ENCODE assay signal across 9 cellular contexts in genomic region chr10:32953277-32953927, GRCh38. TPM values are rescaled to one million over a fixed set of nuclear protein-coding genes. Genes with fewer than 3 reads are reported as not detected.
DNase-seq lines count a peak whose midpoint lies in the region; ATAC-seq, FAIRE-seq and TF ChIP-seq lines count a peak whose summit lies in the region.
"Had no signal": no experiment of that assay in that cellular context is flagged by ENCODE, and none has a peak within 500 bp of the region (broad histone marks: within the 10 kb centered on the region; RNA-seq: fewer than 3 reads in every experiment).

No MANE protein-coding gene starts in this region.

- peaks cover 36 to 85% of the 10 kb centered on the region in 2 donors for H3K4me1 ChIP-seq in left lung
- H3K4me1 ChIP-seq in upper lobe of right lung: peaks cover 52% of the 10 kb centered on the region

- H3K4me3 ChIP-seq in brain microvascular endothelial cell (ENCODE audit: low read depth, low read length): peak overlapping the region; percentile 84
- H3K4me3 ChIP-seq in left lung: no peak overlapping the region
- peak overlapping the region; percentile 7 for H3K4me3 ChIP-seq in upper lobe of right lung

- no peaks in the 10 kb centered on the region for H3K9me3 ChIP-seq in left lung
- H3K9me3 ChIP-seq in upper lobe of right lung: no peaks in the 10 kb centered on the region

- H3K27ac ChIP-seq in brain microvascular endothelial cell (no peak overlapping the region), left lung (peak overlapping the region; percentile 8 to 13), upper lobe of right lung (peak overlapping the region; percentile 32)

- TF ChIP-seq CTCF in brain microvascular endothelial cell (IDR thresholded peaks at IDR 0.05; ENCODE audit: low read depth, low read length, missing control alignments) (no peak), left lung (IDR thresholded peaks at IDR 0.05) (no peak), upper lobe of right lung (IDR thresholded peaks at IDR 0.05) (no peak)

- FAIRE-seq in RCC 7860 (lab: Jason Lieb, UNC): no peak

- DNase-seq in activated effector memory CD4-positive, alpha-beta T cell treated with anti-CD3 and anti-CD28 coated beads, Interleukin-2, amount 50 U/mL, for 16 hours: peak; percentile 75
- DNase-seq in activated effector memory CD4-positive, alpha-beta T cell treated with Interleukin-2 at 50 U/mL for 16 hours: no peak
- DNase-seq in brain microvascular endothelial cell (no peak), left lung (no peak), upper lobe of right lung (no peak), GM03348 (ENCODE audit: low spot score) (no peak), RCC 7860 (ENCODE audit: low spot score) (no peak)
- DNase-seq: activated naive CD4-positive, alpha-beta T cell had no signal

- H3K36me3 ChIP-seq in brain microvascular endothelial cell (replicated peaks) (peaks cover 12% of the 10 kb centered on the region), left lung (no peaks in the 10 kb centered on the region), upper lobe of right lung (no peaks in the 10 kb centered on the region)

- in situ Hi-C loops in brain microvascular endothelial cell (cut with HindIII; ENCODE audit: low pct_ligation_motif_present, low sequenced_read_pairs): no loop called here

- no peak for ATAC-seq in left lung
- no peak for ATAC-seq in upper lobe of right lung
- ATAC-seq in GM21529 (IDR thresholded peaks at IDR 0.05; ENCODE audit: unreplicated experiment): no peak

- intact Hi-C loops in left lung (cut with DNase I) (no loop called here), upper lobe of right lung (cut with DNase I) (no loop called here)

- no peaks in the 10 kb centered on the region for H3K27me3 ChIP-seq in brain microvascular endothelial cell (replicated peaks)
- no peaks in the 10 kb centered on the region for H3K27me3 ChIP-seq in left lung
- H3K27me3 ChIP-seq in upper lobe of right lung: no peaks in the 10 kb centered on the region

RNA-seq across cellular contexts. Expression of gene ITGB1, which starts 4.6 kb away (rescaled TPM):
- total RNA-seq in left lung (100 to 1,000 TPM; 498 to 642 TPM), upper lobe of right lung (517 TPM)

Comparison
In these comparisons a context has a peak if more than half of its experiments do, and no peak if none do; other contexts are left out.
1. H3K4me3 ChIP-seq: peak in brain microvascular endothelial cell (single experiment) and upper lobe of right lung (single experiment); none in left lung (0 of 2).